Comparison of ENCODE assay signal across 9 cellular contexts in genomic region chr5:145718956-145719355, GRCh38.
A peak's percentile ranks its signal among the peaks of the same experiment; 100 is the strongest.
DNase-seq lines count a peak whose midpoint lies in the region; ATAC-seq, FAIRE-seq and TF ChIP-seq lines count a peak whose summit lies in the region.
"Had no signal": no experiment of that assay in that cellular context is flagged by ENCODE, and none has a peak within 500 bp of the region (broad histone marks: within the 10 kb centered on the region; RNA-seq: fewer than 3 reads in every experiment).

No MANE protein-coding gene starts in this region.

- WGBS in K562 (ENCODE audit: insufficient coverage, low coverage, missing lambda C conversion rate), result 47% methylated on average over 1 of the region's 1 CpG

- H3K4me1 ChIP-seq in K562 (replicated peaks in 1 of 2; ENCODE audit: control insufficient read depth in 2 of 2, insufficient read depth in 2 of 2, low read length in 2 of 2) (no peaks in the 10 kb centered on the region), OCI-LY7 (ENCODE audit: insufficient read depth, low read length, poor library complexity, severe bottlenecking) (no peaks in the 10 kb centered on the region)

- TF ChIP-seq EP300 in K562 (IDR thresholded peaks at IDR 0.05; ENCODE audit: low read length), result no peak

- no peaks in the 10 kb centered on the region for H3K79me2 ChIP-seq in K562 (ENCODE audit: control insufficient read depth, insufficient read depth, low read length)
- H3K79me2 ChIP-seq in OCI-LY7 (ENCODE audit: insufficient read depth, low read depth, low read length), result no peaks in the 10 kb centered on the region

- CTCF ChIA-PET in K562 (lab: Yijun Ruan, JAX; ENCODE audit: low intra/inter-chr PET ratio), result no interaction called here
- CTCF ChIA-PET in OCI-LY7 (lab: Charles Lee; ENCODE audit: unreplicated experiment), result no interaction called here

- H3K36me3 ChIP-seq in K562 (ENCODE audit: control insufficient read depth, insufficient read depth, low read length) (no peaks in the 10 kb centered on the region), OCI-LY7 (ENCODE audit: insufficient read depth, low read length) (no peaks in the 10 kb centered on the region)

- ATAC-seq in K562 (no peak), left colon (peak; percentile 32), HG02610 (IDR thresholded peaks at IDR 0.05; ENCODE audit: unreplicated experiment) (no peak), GM18520 (IDR thresholded peaks at IDR 0.05; ENCODE audit: unreplicated experiment) (no peak)

- FAIRE-seq in K562 (lab: Jason Lieb, UNC), result no peak

- no TSS peak for BruUV-seq in K562 (replicated peaks; lab: Mats Ljungman, UMichigan)
- BruUV-seq in OCI-LY7 (replicated peaks; lab: Mats Ljungman, UMichigan), result no TSS peak

- H3K4me2 ChIP-seq in K562 (ENCODE audit: insufficient read depth, low read length), result no peak overlapping the region
- no peak overlapping the region for H3K4me2 ChIP-seq in OCI-LY7 (ENCODE audit: low read length)

- no peak overlapping the region for H3K27ac ChIP-seq in K562 (ENCODE audit: extremely low read depth, low read depth, low read length)
- no peak overlapping the region for H3K27ac ChIP-seq in OCI-LY7 (ENCODE audit: low read depth, low read length, poor library complexity, severe bottlenecking)

- H4K20me1 ChIP-seq in K562 (replicated peaks; ENCODE audit: control insufficient read depth, insufficient read depth, low read length), result no peaks in the 10 kb centered on the region
- no peaks in the 10 kb centered on the region for H4K20me1 ChIP-seq in OCI-LY7 (ENCODE audit: insufficient read depth, low read length)

- TF ChIP-seq POLR2A in K562 (conservative IDR thresholded peaks at IDR 0.05), result no peak

- no peak overlapping the region for H3K9ac ChIP-seq in K562 (ENCODE audit: insufficient read depth in 1 of 2, low read depth in 2 of 2, low read length in 2 of 2)

- peak in 1 of 2 experiments; percentile 37; a peak in 1 of 4 replicates for TF ChIP-seq RAD21 in K562 (CRISPR knock-in tag; conservative IDR thresholded peaks at IDR 0.05 in 1 of 2, IDR thresholded peaks at IDR 0.05 in 1 of 2)

- H3K9me1 ChIP-seq in K562 (ENCODE audit: control insufficient read depth, insufficient read depth, low read length), result no peaks in the 10 kb centered on the region

- H3K9me3 ChIP-seq in K562 (replicated peaks; ENCODE audit: control insufficient read depth, insufficient read depth, low read depth, low read length) (no peaks in the 10 kb centered on the region), OCI-LY7 (ENCODE audit: low read length) (no peaks in the 10 kb centered on the region)

- intact Hi-C loops in K562 (cut with micrococcal nuclease), result no loop called here
- intact Hi-C loops in left colon (cut with DNase I, micrococcal nuclease), result no loop called here
- intact Hi-C loops in OCI-LY7 (cut with micrococcal nuclease; ENCODE audit: unreplicated experiment), result no loop called here

- TF ChIP-seq CTCF in AG09319 (IDR thresholded peaks at IDR 0.05; ENCODE audit: low read depth, low read length) (peak; percentile 75), K562 (IDR thresholded peaks at IDR 0.05 in 2 of 3, conservative IDR thresholded peaks at IDR 0.05 in 1 of 3; ENCODE audit: insufficient read depth in 2 of 3, low read depth in 1 of 3, low read length in 3 of 3) (peak in 2 of 3 experiments; percentile 33 to 44; a peak in 2 of 6 replicates), OCI-LY7 (conservative IDR thresholded peaks at IDR 0.05; ENCODE audit: low read length) (no peak)

- H3K27me3 ChIP-seq in K562 (ENCODE audit: control insufficient read depth in 2 of 2, insufficient read depth in 2 of 2, low read length in 2 of 2), result no peaks in the 10 kb centered on the region

- POLR2A ChIA-PET in K562 (lab: Yijun Ruan, JAX) (no interaction called here), OCI-LY7 (lab: Charles Lee) (no interaction called here)

- no peak overlapping the region for H3K4me3 ChIP-seq in K562
- H3K4me3 ChIP-seq in OCI-LY7 (ENCODE audit: low read depth, low read length, poor library complexity, severe bottlenecking), result no peak overlapping the region

- DNase-seq in AG09319 (ENCODE audit: extremely low read depth, low read depth), result peak; percentile 15
- DNase-seq in HuH-7 (ENCODE audit: low spot score), result peak; percentile 14
- no peak for DNase-seq in K562 (ENCODE audit: extremely low read depth in 1 of 4, low spot score in 3 of 4)
- DNase-seq in left colon, result no peak
- no peak for DNase-seq in putamen (ENCODE audit: low spot score)
- no peak for DNase-seq in OCI-LY7 (ENCODE audit: low spot score)
- DNase-seq: effector CD4-positive, alpha-beta T cell had no signal

- no peak overlapping the region for H2AFZ ChIP-seq in K562 (ENCODE audit: low read depth, low read length)
- H2AFZ ChIP-seq in OCI-LY7 (ENCODE audit: low read length), result no peak overlapping the region

- H3K9me2 ChIP-seq in OCI-LY7 (ENCODE audit: insufficient read depth, low read length), result no peaks in the 10 kb centered on the region

- in situ Hi-C loops in K562 (cut with MboI), result no loop called here

TF ChIP-seq in K562, 482 proteins besides CTCF, POLR2A, EP300 and RAD21:
- no peak for TF ChIP-seq MITF (IDR thresholded peaks at IDR 0.05)
- TF ChIP-seq SREBF1 (IDR thresholded peaks at IDR 0.05; ENCODE audit: borderline replicate concordance, low read depth, low read length), result no peak
- TF ChIP-seq HEY1 (CRISPR knock-in tag; IDR thresholded peaks at IDR 0.05; ENCODE audit: borderline replicate concordance), result no peak
- no peak for TF ChIP-seq CEBPG (CRISPR knock-in tag; IDR thresholded peaks at IDR 0.05)
- TF ChIP-seq CEBPG (tag; conservative IDR thresholded peaks at IDR 0.05 in 1 of 2, IDR thresholded peaks at IDR 0.05 in 1 of 2), result no peak
- TF ChIP-seq CBX8 (IDR thresholded peaks at IDR 0.05; ENCODE audit: borderline replicate concordance, extremely low read depth, low read depth, low read length, poor library complexity, severe bottlenecking), result no peak
- no peak for TF ChIP-seq YBX1 (IDR thresholded peaks at IDR 0.05)
- no peak for TF ChIP-seq NCOA6 (IDR thresholded peaks at IDR 0.05)
- no peak for TF ChIP-seq ZKSCAN1 (IDR thresholded peaks at IDR 0.05; ENCODE audit: low read depth, low read length)
- TF ChIP-seq KDM1A (IDR thresholded peaks at IDR 0.05), result no peak

Comparison
In these comparisons a context has a peak if more than half of its experiments do, and no peak if none do; other contexts are left out.
1. DNase-seq: peak in AG09319 (single experiment) and HuH-7 (single experiment); none in K562 (0 of 4), left colon (0 of 2), putamen (single experiment) and OCI-LY7 (single experiment).